In genomic region chr11:88337342-88338222, GRCh38 we compare ENCODE assay signal across 8 cellular contexts. TPM values are rescaled to one million over a fixed set of nuclear protein-coding genes. Genes with fewer than 3 reads are reported as not detected.
DNase-seq lines count a peak whose midpoint lies in the region; ATAC-seq and TF ChIP-seq lines count a peak whose summit lies in the region.

CTSC (minus strand) TSS chr11:88337736; CDS start chr11:88337672, 64 bp downstream.

- peak; percentile 95 for ATAC-seq in HG03354 (IDR thresholded peaks at IDR 0.05; ENCODE audit: poor library complexity, severe bottlenecking, unreplicated experiment)
- ATAC-seq in left lung = peak; percentile 95

- no peaks in the 10 kb centered on the region for H3K27me3 ChIP-seq in left lung

- peaks cover 0 to 38% of the 10 kb centered on the region in 2 donors for H3K4me1 ChIP-seq in left lung

- intact Hi-C loops in left lung (cut with DNase I) = no loop called here

- H3K4me3 ChIP-seq in left lung = peak within 1 kb of the TSS; percentile 77 to 92

- no peaks in the 10 kb centered on the region for H3K9me3 ChIP-seq in left lung

- TF ChIP-seq POLR2A in GM19099 (IDR thresholded peaks at IDR 0.05; ENCODE audit: extremely low read depth, insufficient read length, low read depth) = peak; percentile 98

- H3K27ac ChIP-seq in left lung = peak within 1 kb of the TSS; percentile 91

- TF ChIP-seq CTCF in left lung (IDR thresholded peaks at IDR 0.05) = peak in 1 of 2 donors; percentile 4

- peaks cover 0 to 19% of the 10 kb centered on the region in 2 donors for H3K36me3 ChIP-seq in left lung

- DNase-seq in AML-193 (lab: John Stamatoyannopoulos, UW) (peak; percentile 91 to 93), NCI-H524 (lab: John Stamatoyannopoulos, UW) (peak; percentile 73 to 86), dedifferentiated amniotic fluid mesenchymal stem cell (ENCODE audit: extremely low spot score) (peak; percentile 70), left lung (peak; percentile 96 to 99)
- DNase-seq in activated CD4-positive, alpha-beta T cell treated with anti-CD3 and anti-CD28 coated beads for 48 hours = peak; percentile 96
- peak; percentile 91 to 92 for DNase-seq in stimulated activated CD4-positive, alpha-beta T cell treated with anti-CD3 and anti-CD28 coated beads, Interleukin-2, amount 100 ng/mL, for 48 hours

RNA-seq across cellular contexts. Expression of gene CTSC, which starts in this region (rescaled TPM):
- 100 to 1,000 TPM; 281 to 422 TPM for total RNA-seq in left lung

Comparison
In these comparisons a context has a peak if more than half of its experiments do, and no peak if none do; other contexts are left out.
1. Peak in every context shown above with its lines: DNase-seq, ATAC-seq, H3K4me3 ChIP-seq and H3K27ac ChIP-seq.